17 cellular contexts compared by ENCODE assay signal in the genomic region with DNA sequence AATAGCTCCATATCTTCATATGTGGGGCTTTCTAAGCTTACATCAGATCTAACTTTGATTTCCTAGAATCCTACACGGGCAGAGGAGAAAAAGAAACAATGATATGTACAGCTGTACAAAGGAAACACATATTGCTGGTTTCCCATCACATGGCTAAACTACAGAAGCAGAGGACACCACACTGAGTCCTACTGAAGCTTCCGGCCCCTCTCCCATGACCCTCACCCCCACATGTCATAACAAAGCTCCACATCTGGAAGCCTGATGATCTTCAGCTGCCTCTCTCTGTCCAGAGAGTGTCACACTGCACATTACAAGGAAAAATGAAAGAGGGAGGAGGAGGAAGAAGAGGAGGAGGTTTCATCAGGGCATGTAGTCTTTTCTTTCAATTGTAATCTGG. TPM values are rescaled to one million over a fixed set of nuclear protein-coding genes. Genes with fewer than 3 reads are reported as not detected.
"Had no signal": no experiment of that assay in that cellular context is flagged by ENCODE, and none has a peak within 500 bp of the region (broad histone marks: within the 10 kb centered on the region; RNA-seq: fewer than 3 reads in every experiment).

No MANE protein-coding gene starts in this region.

- H3K36me3 Mint-ChIP-seq: natural killer cell, type B pancreatic cell had no signal

- H3K9me3 ChIP-seq: esophagus muscularis mucosa, right lobe of liver had no signal

- DNase-seq: activated CD4-positive, alpha-beta T cell treated with anti-CD3 and anti-CD28 coated beads for 48 hours; activated naive CD4-positive, alpha-beta T cell treated with anti-CD3 and anti-CD28 coated beads, Interleukin-2, amount 50 U/mL, for 16 hours; brain microvascular endothelial cell; natural killer cell; nucleus accumbens; right lobe of liver; stimulated activated CD4-positive, alpha-beta T cell treated with anti-CD3 and anti-CD28 coated beads, Interleukin-12 subunit alpha, Interleukin-12 subunit beta, amount 100 ng/mL, for 4 hours; stimulated activated naive CD4-positive, alpha-beta T cell treated with Interleukin-2 at 50 U/mL for 16 hours had no signal

- H3K27ac Mint-ChIP-seq: activated T-helper 2 cell treated with anti-CD3 and anti-CD28 coated beads, Interferon-gamma antibody, Interleukin-2, Interleukin-4, amounts not matched to agents 10 μg/mL and 5 μg/mL and 100 μg/mL, durations not matched to agents 14 hours and 24 hours and 36 hours; natural killer cell; progenitor cell of endocrine pancreas; type B pancreatic cell had no signal

- H3K36me3 ChIP-seq: brain microvascular endothelial cell, esophagus muscularis mucosa, right lobe of liver had no signal

- H3K27ac ChIP-seq: brain microvascular endothelial cell, esophagus muscularis mucosa, right lobe of liver had no signal

- H3K9me3 Mint-ChIP-seq: activated T-helper 2 cell treated with anti-CD3 and anti-CD28 coated beads, Interferon-gamma antibody, Interleukin-2, Interleukin-4, amounts not matched to agents 10 μg/mL and 5 μg/mL and 100 μg/mL, durations not matched to agents 14 hours and 24 hours and 36 hours; natural killer cell; type B pancreatic cell had no signal

- H3K4me3 Mint-ChIP-seq: natural killer cell, type B pancreatic cell had no signal

- H3K27me3 ChIP-seq: brain microvascular endothelial cell, esophagus muscularis mucosa, right lobe of liver had no signal

- H3K27me3 Mint-ChIP-seq: progenitor cell of endocrine pancreas, type B pancreatic cell had no signal

- H3K4me1 Mint-ChIP-seq: natural killer cell had no signal

- H3K4me3 ChIP-seq: esophagus muscularis mucosa, lung, right lobe of liver had no signal

- ATAC-seq: natural killer cell, SK-N-SH treated with all-trans-retinoic acid at 6 μM for 48 hours had no signal

- FAIRE-seq: frontal cortex, keratinocyte had no signal

RNA-seq across cellular contexts. Expression of a gene that starts 14.0 kb away (rescaled TPM):
- total RNA-seq: activated T-helper 2 cell treated with anti-CD3 and anti-CD28 coated beads, Interferon-gamma antibody, Interleukin-2, Interleukin-4, amounts not matched to agents 10 μg/mL and 5 μg/mL and 100 μg/mL, durations not matched to agents 14 hours and 24 hours and 36 hours; natural killer cell; T-helper 1 cell treated with Interleukin-12 subunit alpha and Interleukin-12 subunit beta and Interleukin-4 antibody, amounts not matched to agents 30 ng/mL and 1 ng/mL, for 36 hours had no signal
